25 cellular contexts compared by ENCODE assay signal in the genomic region with DNA sequence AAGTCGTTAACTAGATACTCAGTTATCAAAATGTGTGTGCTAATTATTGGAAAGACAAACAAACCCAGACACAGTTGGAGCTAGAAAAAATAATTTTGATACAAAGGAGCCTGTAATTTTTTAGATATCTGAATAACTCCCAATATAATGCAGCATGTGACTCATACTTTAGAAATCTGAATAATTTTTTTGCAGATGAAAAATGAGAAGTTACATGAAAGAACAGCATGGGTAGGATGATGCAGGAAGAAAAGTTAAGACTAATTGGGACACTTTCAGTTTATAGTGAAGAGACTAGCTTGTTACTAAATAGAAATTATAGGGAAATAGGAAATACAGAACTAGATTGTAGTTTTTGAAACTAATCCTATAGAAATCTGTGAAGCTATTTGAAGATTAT.
"Had no signal": no experiment of that assay in that cellular context is flagged by ENCODE, and none has a peak within 500 bp of the region (broad histone marks: within the 10 kb centered on the region; RNA-seq: fewer than 3 reads in every experiment).

No MANE protein-coding gene starts in this region.

- H3K27me3 Mint-ChIP-seq: activated B cell treated with CpG ODN at 0.5 μM for 24 hours; activated CD8-positive, alpha-beta memory T cell treated with anti-CD3 and anti-CD28 coated beads, Interleukin-2, amount 10 ng/mL, durations not matched to agents 7 days and 5 days; brain; natural killer cell treated with Interleukin-12 subunit alpha and Interleukin-12 subunit beta and Interleukin-15 and Interleukin-18, amount 100 ng/mL, for 72 hours had no signal

- ATAC-seq: activated CD8-positive, alpha-beta memory T cell treated with anti-CD3 and anti-CD28 coated beads, Interleukin-2, amount 10 ng/mL, durations not matched to agents 7 days and 5 days; activated CD8-positive, alpha-beta T cell treated with anti-CD3 and anti-CD28 coated beads, Interleukin-2, amount 10 ng/mL, durations not matched to agents 7 days and 5 days; activated naive CD4-positive, alpha-beta T cell treated with anti-CD3 and anti-CD28 coated beads, Interleukin-2, amount 50 U/mL, for 72 hours; gastrocnemius medialis; left ventricle myocardium superior; mucosa of descending colon; natural killer cell treated with Interleukin-12 subunit alpha and Interleukin-12 subunit beta and Interleukin-15 and Interleukin-18, amount 100 ng/mL, for 72 hours; right cardiac atrium; stimulated activated naive CD8-positive, alpha-beta T cell treated with anti-CD3 and anti-CD28 coated beads, Interleukin-15, Interleukin-2, amounts not matched to agents 100 U/mL and 50 U/mL, for 24 hours had no signal

- DNase-seq: activated B cell treated with CpG ODN at 0.5 μM for 24 hours; activated CD8-positive, alpha-beta memory T cell treated with anti-CD3 and anti-CD28 coated beads, Interleukin-2, amount 10 ng/mL, durations not matched to agents 7 days and 5 days; activated CD8-positive, alpha-beta T cell treated with anti-CD3 and anti-CD28 coated beads, Interleukin-2, amount 10 ng/mL, durations not matched to agents 7 days and 5 days; activated naive CD4-positive, alpha-beta T cell; activated T-cell treated with anti-CD3 and anti-CD28 coated beads, Interleukin-2, amount 50 U/mL, for 48 hours; anterior cingulate cortex; caudate nucleus; dermis blood vessel endothelial cell; effector CD8-positive, alpha-beta T cell; gastrocnemius medialis; glutamatergic neuron; islet precursor cell; left ventricle myocardium superior; mucosa of descending colon; right cardiac atrium; spleen; stimulated activated naive CD8-positive, alpha-beta T cell treated with anti-CD3 and anti-CD28 coated beads, Interleukin-15, Interleukin-2, amounts not matched to agents 100 U/mL and 50 U/mL, for 24 hours; T-helper 1 cell; testis; trophoblast cell had no signal

- H3K4me1 Mint-ChIP-seq: activated B cell treated with CpG ODN at 0.5 μM for 24 hours; activated CD8-positive, alpha-beta memory T cell treated with anti-CD3 and anti-CD28 coated beads, Interleukin-2, amount 10 ng/mL, durations not matched to agents 7 days and 5 days; brain had no signal

- H3K27ac Mint-ChIP-seq: activated B cell treated with CpG ODN at 0.5 μM for 24 hours; activated CD8-positive, alpha-beta memory T cell treated with anti-CD3 and anti-CD28 coated beads, Interleukin-2, amount 10 ng/mL, durations not matched to agents 7 days and 5 days; activated CD8-positive, alpha-beta T cell treated with anti-CD3 and anti-CD28 coated beads, Interleukin-2, amount 10 ng/mL, durations not matched to agents 7 days and 5 days; activated naive CD4-positive, alpha-beta T cell treated with anti-CD3 and anti-CD28 coated beads, Interleukin-2, amount 50 U/mL, for 72 hours; activated T-helper 2 cell treated with anti-CD3 and anti-CD28 coated beads, Interferon-gamma antibody, Interleukin-2, Interleukin-4, amounts not matched to agents 10 μg/mL and 5 μg/mL and 100 μg/mL, durations not matched to agents 14 hours and 24 hours and 36 hours; brain; natural killer cell treated with Interleukin-12 subunit alpha and Interleukin-12 subunit beta and Interleukin-15 and Interleukin-18, amount 100 ng/mL, for 72 hours; T-helper 2 cell treated with Interferon-gamma antibody and Interleukin-4, amounts not matched to agents 5 μg/mL and 100 μg/mL, for 36 hours had no signal

- H3K36me3 ChIP-seq: gastrocnemius medialis, spleen had no signal

- H3K9me3 Mint-ChIP-seq: activated T-helper 2 cell treated with anti-CD3 and anti-CD28 coated beads, Interferon-gamma antibody, Interleukin-2, Interleukin-4, amounts not matched to agents 10 μg/mL and 5 μg/mL and 100 μg/mL, durations not matched to agents 14 hours and 24 hours and 36 hours; T-helper 2 cell treated with Interferon-gamma antibody and Interleukin-4, amounts not matched to agents 5 μg/mL and 100 μg/mL, for 36 hours had no signal

- H3K4me3 ChIP-seq: gastrocnemius medialis, mucosa of descending colon, spleen, testis had no signal

- H3K4me1 ChIP-seq: gastrocnemius medialis, spleen, testis had no signal

- H3K27ac ChIP-seq: gastrocnemius medialis, spleen, testis had no signal

- H3K9me3 ChIP-seq: mucosa of descending colon, spleen, testis had no signal

- H3K36me3 Mint-ChIP-seq: activated CD8-positive, alpha-beta memory T cell treated with anti-CD3 and anti-CD28 coated beads, Interleukin-2, amount 10 ng/mL, durations not matched to agents 7 days and 5 days; activated naive CD4-positive, alpha-beta T cell treated with anti-CD3 and anti-CD28 coated beads, Interleukin-2, amount 50 U/mL, for 72 hours; brain; natural killer cell treated with Interleukin-12 subunit alpha and Interleukin-12 subunit beta and Interleukin-15 and Interleukin-18, amount 100 ng/mL, for 72 hours had no signal

- H3K27me3 ChIP-seq: gastrocnemius medialis, spleen, testis had no signal

- H3K4me3 Mint-ChIP-seq: activated B cell treated with CpG ODN at 0.5 μM for 24 hours; activated CD8-positive, alpha-beta memory T cell treated with anti-CD3 and anti-CD28 coated beads, Interleukin-2, amount 10 ng/mL, durations not matched to agents 7 days and 5 days; activated CD8-positive, alpha-beta T cell treated with anti-CD3 and anti-CD28 coated beads, Interleukin-2, amount 10 ng/mL, durations not matched to agents 7 days and 5 days; brain; natural killer cell treated with Interleukin-12 subunit alpha and Interleukin-12 subunit beta and Interleukin-15 and Interleukin-18, amount 100 ng/mL, for 72 hours; T-helper 2 cell treated with Interferon-gamma antibody and Interleukin-4, amounts not matched to agents 5 μg/mL and 100 μg/mL, for 36 hours had no signal
